8 cellular contexts compared by ENCODE assay signal in the genomic region with DNA sequence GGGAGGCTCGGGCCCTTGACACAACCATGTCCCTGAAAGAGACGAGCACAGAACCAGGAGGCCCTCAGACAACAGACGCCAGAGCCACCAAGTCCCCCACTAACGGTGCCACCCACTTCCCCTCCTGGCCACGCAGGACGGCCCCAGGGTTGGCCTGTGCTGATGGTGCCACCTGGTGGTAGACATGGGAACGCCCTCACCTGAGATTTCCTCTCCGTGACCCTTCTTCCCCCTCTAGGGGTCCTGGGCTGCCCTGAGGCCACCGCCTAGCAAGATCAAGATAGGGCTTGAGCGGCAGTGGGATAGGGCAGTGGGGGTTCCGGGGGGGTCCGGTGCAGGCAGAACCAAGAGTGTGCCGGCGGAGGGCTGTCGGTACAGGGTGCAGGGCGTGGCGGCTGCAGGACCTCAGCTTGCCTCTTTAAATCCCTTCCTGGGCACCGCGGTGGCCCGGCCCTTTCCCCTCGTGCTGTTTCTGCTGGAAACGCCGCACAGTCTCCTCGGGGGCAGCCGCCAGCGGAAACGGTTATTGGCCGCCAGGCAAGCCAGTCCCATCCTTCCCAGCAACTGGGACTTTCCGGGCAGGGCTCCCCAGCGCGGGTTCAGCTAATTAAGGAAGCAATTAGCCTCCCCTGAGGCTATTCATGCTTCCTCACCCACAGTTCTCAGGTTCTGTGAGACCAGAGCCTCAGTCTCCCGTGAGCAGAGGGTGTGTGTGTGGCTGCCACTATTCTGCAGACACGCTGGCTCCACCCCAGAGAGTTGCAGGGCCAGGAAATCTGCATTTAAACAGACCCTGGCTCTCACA. TPM values are rescaled to one million over a fixed set of nuclear protein-coding genes. Genes with fewer than 3 reads are reported as not detected.
DNase-seq lines count a peak whose midpoint lies in the region; ATAC-seq and TF ChIP-seq lines count a peak whose summit lies in the region.

No MANE protein-coding gene starts in this region.

- H3K36me3 ChIP-seq in esophagus squamous epithelium, result no peaks in the 10 kb centered on the region
- H3K36me3 ChIP-seq in naive thymus-derived CD4-positive, alpha-beta T cell (ENCODE audit: control insufficient read depth in 2 of 3, insufficient read depth in 3 of 3, low read length in 3 of 3), result no peaks in the 10 kb centered on the region

- intact Hi-C loops in esophagus squamous epithelium (cut with DNase I), result loop anchor here (5.0 to 10.0 kb wide), 3 partner anchors 160 to 345 kb away; a partner anchor contains a TSS
- intact Hi-C loops in naive thymus-derived CD4-positive, alpha-beta T cell (cut with micrococcal nuclease), result loop anchor here (1.0 to 5.0 kb wide), 10 partner anchors 36 to 615 kb away; no protein-coding TSS in a partner anchor

- peak; percentile 36 for TF ChIP-seq POLR2A in GM18505 (IDR thresholded peaks at IDR 0.05; ENCODE audit: borderline replicate concordance, extremely low read depth, insufficient read depth, insufficient read length)
- no peak for TF ChIP-seq POLR2A in esophagus squamous epithelium (IDR thresholded peaks at IDR 0.05)

- peak; percentile 39 for DNase-seq in A172 (ENCODE audit: low spot score)
- peak; percentile 72 for DNase-seq in OCI-M1 (lab: John Stamatoyannopoulos, UW)
- DNase-seq in activated T-cell treated with anti-CD3 and anti-CD28 coated beads, Interleukin-2, amount 50 U/mL, for 1 hour, result peak; percentile 88
- no peak for DNase-seq in esophagus squamous epithelium (lab: John Stamatoyannopoulos, UW)
- DNase-seq in naive thymus-derived CD4-positive, alpha-beta T cell, result peak; percentile 71 to 90 (median 81)

- ATAC-seq in GM18505 (IDR thresholded peaks at IDR 0.05; ENCODE audit: unreplicated experiment) (peak; percentile 60), HG03521 (IDR thresholded peaks at IDR 0.05; ENCODE audit: unreplicated experiment) (peak; percentile 58)
- peak; percentile 96 for ATAC-seq in naive thymus-derived CD4-positive, alpha-beta T cell
- peak; percentile 92 for ATAC-seq in stimulated activated memory B cell treated with anti-CD40 and anti-IgM and Interleukin-4, amounts not matched to agents 10 μg/mL and 1 μg/mL and 100 μg/mL, for 72 hours

- POLR2A ChIA-PET in naive thymus-derived CD4-positive, alpha-beta T cell (lab: Charles Lee), result interaction anchor here (0.7 to 1.2 kb wide), 5 partner anchors 8 to 317 kb away, joined by 3 to 6 read pairs (median 3); no protein-coding TSS in a partner anchor

- peaks cover 0 to 33% (median 12%) of the 10 kb centered on the region in 7 donors for H3K4me1 Mint-ChIP-seq in naive thymus-derived CD4-positive, alpha-beta T cell
- H3K4me1 Mint-ChIP-seq in stimulated activated memory B cell treated with anti-CD40 and anti-IgM and Interleukin-4, amounts not matched to agents 10 μg/mL and 1 μg/mL and 100 μg/mL, for 72 hours, result peaks cover 49% of the 10 kb centered on the region

- TF ChIP-seq CTCF in esophagus squamous epithelium (IDR thresholded peaks at IDR 0.05), result peak; percentile 96 to 98 (median 97)

- H3K9me3 Mint-ChIP-seq in naive thymus-derived CD4-positive, alpha-beta T cell, result no peaks in the 10 kb centered on the region
- H3K9me3 Mint-ChIP-seq in stimulated activated memory B cell treated with anti-CD40 and anti-IgM and Interleukin-4, amounts not matched to agents 10 μg/mL and 1 μg/mL and 100 μg/mL, for 72 hours, result no peaks in the 10 kb centered on the region

- H3K36me3 Mint-ChIP-seq in naive thymus-derived CD4-positive, alpha-beta T cell, result no peaks in the 10 kb centered on the region
- no peaks in the 10 kb centered on the region for H3K36me3 Mint-ChIP-seq in stimulated activated memory B cell treated with anti-CD40 and anti-IgM and Interleukin-4, amounts not matched to agents 10 μg/mL and 1 μg/mL and 100 μg/mL, for 72 hours

- no peaks in the 10 kb centered on the region for H3K9me3 ChIP-seq in esophagus squamous epithelium
- H3K9me3 ChIP-seq in naive thymus-derived CD4-positive, alpha-beta T cell (ENCODE audit: control insufficient read depth in 2 of 3, low read length in 3 of 3), result no peaks in the 10 kb centered on the region

- peak overlapping the region in 4 of 9 donors; percentile 48 to 87 (median 78) for H3K27ac Mint-ChIP-seq in naive thymus-derived CD4-positive, alpha-beta T cell
- peak overlapping the region; percentile 48 for H3K27ac Mint-ChIP-seq in stimulated activated memory B cell treated with anti-CD40 and anti-IgM and Interleukin-4, amounts not matched to agents 10 μg/mL and 1 μg/mL and 100 μg/mL, for 72 hours

- peak overlapping the region; percentile 25 to 63 (median 46) for H3K4me3 ChIP-seq in esophagus squamous epithelium
- peak overlapping the region; percentile 67 for H3K4me3 ChIP-seq in naive thymus-derived CD4-positive, alpha-beta T cell (ENCODE audit: low read length)

- peaks cover 0 to 18% (median 0%) of the 10 kb centered on the region in 4 donors for H3K27me3 ChIP-seq in esophagus squamous epithelium
- H3K27me3 ChIP-seq in naive thymus-derived CD4-positive, alpha-beta T cell (ENCODE audit: control insufficient read depth in 2 of 2, insufficient read depth in 2 of 2, low read length in 2 of 2), result no peaks in the 10 kb centered on the region

- WGBS in esophagus squamous epithelium, 2 donors, result 0 to 4% methylated on average over 9 to 10 of the region's 33 CpGs

- H3K4me1 ChIP-seq in esophagus squamous epithelium, result peaks cover 28 to 81% (median 49%) of the 10 kb centered on the region in 3 donors
- H3K4me1 ChIP-seq in naive thymus-derived CD4-positive, alpha-beta T cell (ENCODE audit: control insufficient read depth in 2 of 2, insufficient read depth in 2 of 2, low read length in 2 of 2), result peaks cover 0 to 7% of the 10 kb centered on the region in 2 donors

- H3K4me3 Mint-ChIP-seq in naive thymus-derived CD4-positive, alpha-beta T cell, result peak overlapping the region; percentile 65 to 88 (median 74)
- peak overlapping the region; percentile 79 for H3K4me3 Mint-ChIP-seq in stimulated activated memory B cell treated with anti-CD40 and anti-IgM and Interleukin-4, amounts not matched to agents 10 μg/mL and 1 μg/mL and 100 μg/mL, for 72 hours

- peak overlapping the region; percentile 39 to 66 (median 50) for H3K27ac ChIP-seq in esophagus squamous epithelium
- H3K27ac ChIP-seq in naive thymus-derived CD4-positive, alpha-beta T cell (ENCODE audit: low read depth, low read length), result no peak overlapping the region

- CTCF ChIA-PET in naive thymus-derived CD4-positive, alpha-beta T cell (lab: Charles Lee), result interaction anchor here (0.6 to 2.9 kb wide), 11 partner anchors 25 to 471 kb away, joined by 3 to 16 read pairs (median 4); no protein-coding TSS in a partner anchor

- H3K27me3 Mint-ChIP-seq in naive thymus-derived CD4-positive, alpha-beta T cell, result peaks cover 0 to 11% (median 0%) of the 10 kb centered on the region in 5 donors
- H3K27me3 Mint-ChIP-seq in stimulated activated memory B cell treated with anti-CD40 and anti-IgM and Interleukin-4, amounts not matched to agents 10 μg/mL and 1 μg/mL and 100 μg/mL, for 72 hours, result peaks cover 64% of the 10 kb centered on the region

RNA-seq across cellular contexts. Expression of a gene that starts 5.5 kb away (rescaled TPM):
- 0.02 TPM in 1 of 2 replicates, not detected in the other for total RNA-seq in A172 (2014; rRNA removed; shearing (Covaris generic))
- 1 to 10 TPM in 2 of 4 donors, under 1 TPM in 2; 0.11 to 1.9 (median 0.99) TPM for total RNA-seq in esophagus squamous epithelium
- total RNA-seq in naive thymus-derived CD4-positive, alpha-beta T cell, result 10 to 100 TPM in 1 of 5 experiments, 1 to 10 TPM in 1, under 1 TPM in 3; 0.51 to 40.3 (median 0.77) TPM
- polyA plus RNA-seq in naive thymus-derived CD4-positive, alpha-beta T cell, result under 1 TPM; 0.03 to 0.06 TPM
